In the genomic region with DNA sequence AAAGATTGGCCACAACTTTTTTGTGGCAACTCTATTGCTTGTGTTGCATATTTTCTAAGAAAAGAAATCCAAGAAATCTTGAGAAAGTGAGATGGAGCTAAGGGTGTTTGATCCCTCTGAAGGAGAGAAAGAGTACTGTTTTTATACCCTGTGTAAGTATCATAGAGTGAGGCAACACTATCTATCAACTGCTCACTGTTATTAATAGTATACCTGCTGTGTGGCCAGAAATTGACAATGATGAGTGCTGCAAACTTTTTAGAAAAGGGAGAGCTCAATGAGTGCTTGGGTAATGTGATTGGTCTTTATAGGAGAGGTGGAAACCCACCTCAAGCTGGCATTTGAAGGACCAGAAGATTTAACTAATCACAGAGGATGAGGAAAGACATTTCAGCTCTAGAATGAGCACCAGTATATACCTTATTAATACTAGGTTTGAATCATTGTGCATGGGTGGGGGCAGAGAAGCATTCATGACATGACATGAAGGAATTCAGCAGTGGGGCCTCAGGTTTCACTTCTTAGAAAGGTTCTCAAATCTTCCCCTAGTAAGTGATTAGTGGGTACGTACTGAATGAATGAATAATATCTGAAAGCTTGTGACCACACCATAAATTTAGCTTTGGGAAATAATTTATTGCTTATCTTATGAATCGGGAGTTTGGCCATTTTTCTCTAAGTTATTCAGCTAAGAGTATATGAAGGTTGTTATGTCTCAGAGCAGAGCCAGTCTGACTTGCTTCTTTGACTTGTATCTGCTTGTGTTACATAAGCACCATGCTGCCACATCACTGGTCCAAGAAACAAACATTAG, we compare ENCODE assay signal across 9 cellular contexts.
DNase-seq lines count a peak whose midpoint lies in the region; ATAC-seq and TF ChIP-seq lines count a peak whose summit lies in the region.
"Had no signal": no experiment of that assay in that cellular context is flagged by ENCODE, and none has a peak within 500 bp of the region (broad histone marks: within the 10 kb centered on the region; RNA-seq: fewer than 3 reads in every experiment).

No MANE protein-coding gene starts in this region.

- no peak overlapping the region for H3K4me3 ChIP-seq in PC-3 (ENCODE audit: low read length)
- no peak overlapping the region for H3K4me3 ChIP-seq in psoas muscle

- no peak overlapping the region for H3K4me3 Mint-ChIP-seq in activated CD4-positive, alpha-beta T cell treated with anti-CD3 and anti-CD28 coated beads, Interleukin-2, amount 10 ng/mL, durations not matched to agents 24 days and 14 days

- 43 to 45% (median 44%) methylated on average over 2 of the region's 2 CpGs for WGBS in psoas muscle, 3 donors

- H3K27ac Mint-ChIP-seq in activated CD4-positive, alpha-beta T cell treated with anti-CD3 and anti-CD28 coated beads, Interleukin-2, amount 10 ng/mL, durations not matched to agents 24 days and 14 days: peak overlapping the region; percentile 46

- H3K9ac ChIP-seq in PC-3 (ENCODE audit: low read length): no peak overlapping the region

- TF ChIP-seq CTCF in PC-3 (conservative IDR thresholded peaks at IDR 0.05; ENCODE audit: low read depth, low read length) (no peak), psoas muscle (IDR thresholded peaks at IDR 0.05) (no peak)

- DNase-seq in activated CD4-positive, alpha-beta T cell treated with anti-CD3 and anti-CD28 coated beads, Interleukin-2, amount 10 ng/mL, durations not matched to agents 24 days and 14 days: no peak
- DNase-seq in activated CD4-positive, alpha-beta T cell treated with anti-CD3 and anti-CD28 coated beads, Interleukin-2, amount 50 U/mL, for 48 hours: no peak
- DNase-seq in PC-3 (peak; percentile 59), psoas muscle (no peak), HUDEP-2 (lab: John Stamatoyannopoulos, UW; ENCODE audit: unreplicated experiment in 76 of 76) (no peak), DMS53 (lab: John Stamatoyannopoulos, UW) (no peak), amygdala (lab: John Stamatoyannopoulos, UW) (no peak)
- DNase-seq: OCI-M1 had no signal

- H3K36me3 ChIP-seq in PC-3 (ENCODE audit: low read depth, low read length) (no peaks in the 10 kb centered on the region), psoas muscle (ENCODE audit: insufficient read depth in 1 of 2, low read depth in 1 of 2) (peaks cover 17 to 97% of the 10 kb centered on the region in 2 donors)

- H3K4me1 ChIP-seq in PC-3 (ENCODE audit: insufficient read depth, low read length) (0 out of 2 replicates have a peak, but pooled peaks cover 9% of the 10 kb centered on the region), psoas muscle (peaks cover 27% of the 10 kb centered on the region)

- POLR2A ChIA-PET in PC-3 (lab: Charles Lee; ENCODE audit: unreplicated experiment): no interaction called here

- H3K4me1 Mint-ChIP-seq in activated CD4-positive, alpha-beta T cell treated with anti-CD3 and anti-CD28 coated beads, Interleukin-2, amount 10 ng/mL, durations not matched to agents 24 days and 14 days: peaks cover 52% of the 10 kb centered on the region

- no peaks in the 10 kb centered on the region for H3K9me3 ChIP-seq in PC-3 (ENCODE audit: low read length)
- H3K9me3 ChIP-seq in psoas muscle: no peaks in the 10 kb centered on the region

- ATAC-seq in HG02571 (IDR thresholded peaks at IDR 0.05; ENCODE audit: unreplicated experiment): peak; percentile 53
- no peak; the same call in 1 of the 2 replicates for ATAC-seq in PC-3
- peak; percentile 56 to 69 (median 64) for ATAC-seq in psoas muscle

- H3K27me3 ChIP-seq in PC-3 (ENCODE audit: low read length) (no peaks in the 10 kb centered on the region), psoas muscle (ENCODE audit: insufficient read depth in 3 of 3, low read length in 2 of 3) (no peaks in the 10 kb centered on the region)

- H2AFZ ChIP-seq in PC-3 (ENCODE audit: low read length): no peak overlapping the region

- H3K4me2 ChIP-seq in PC-3 (ENCODE audit: low read length): peak overlapping the region; percentile 16; the same call in 1 of the 2 replicates

- H3K27me3 Mint-ChIP-seq in activated CD4-positive, alpha-beta T cell treated with anti-CD3 and anti-CD28 coated beads, Interleukin-2, amount 10 ng/mL, durations not matched to agents 24 days and 14 days: no peaks in the 10 kb centered on the region

- no peak overlapping the region for H3K27ac ChIP-seq in PC-3 (ENCODE audit: low read length)
- peak overlapping the region; percentile 51 for H3K27ac ChIP-seq in psoas muscle

- no peaks in the 10 kb centered on the region for H4K20me1 ChIP-seq in PC-3 (ENCODE audit: low read length)

- H3K79me2 ChIP-seq in PC-3 (ENCODE audit: low read length): no peaks in the 10 kb centered on the region

- no peaks in the 10 kb centered on the region for H3F3A ChIP-seq in PC-3 (ENCODE audit: low read length, unreplicated experiment)

- CTCF ChIA-PET in PC-3 (lab: Charles Lee): no interaction called here

- H3K9me2 ChIP-seq in PC-3 (replicated peaks; ENCODE audit: low read length): no peaks in the 10 kb centered on the region

- peaks cover 75% of the 10 kb centered on the region for H3K36me3 Mint-ChIP-seq in activated CD4-positive, alpha-beta T cell treated with anti-CD3 and anti-CD28 coated beads, Interleukin-2, amount 10 ng/mL, durations not matched to agents 24 days and 14 days (ENCODE audit: low read depth)

- H3K9me3 Mint-ChIP-seq in activated CD4-positive, alpha-beta T cell treated with anti-CD3 and anti-CD28 coated beads, Interleukin-2, amount 10 ng/mL, durations not matched to agents 24 days and 14 days: peaks cover 7% of the 10 kb centered on the region

- intact Hi-C loops in activated CD4-positive, alpha-beta T cell treated with anti-CD3 and anti-CD28 coated beads, Interleukin-2, amount 10 ng/mL, durations not matched to agents 24 days and 14 days (cut with micrococcal nuclease): no loop called here
- intact Hi-C loops in PC-3 (cut with micrococcal nuclease): no loop called here
- intact Hi-C loops in psoas muscle (cut with DNase I): loop anchor here in 1 of 2 donors (5.0 kb wide), 1 partner anchor 417 kb away; no protein-coding TSS in a partner anchor

- no TSS peak for BruUV-seq in PC-3 (replicated peaks; lab: Mats Ljungman, UMichigan)
